Comparison of ENCODE assay signal across 8 cellular contexts in genomic region chr2:224025874-224026273, GRCh38. TPM values are rescaled to one million over a fixed set of nuclear protein-coding genes. Genes with fewer than 3 reads are reported as not detected.
DNase-seq lines count a peak whose midpoint lies in the region; ATAC-seq and TF ChIP-seq lines count a peak whose summit lies in the region.

No MANE protein-coding gene starts in this region.

- H3K27ac ChIP-seq in foreskin keratinocyte, result no peak overlapping the region

- peak overlapping the region; percentile 97 for H3K27ac Mint-ChIP-seq in activated naive CD8-positive, alpha-beta T cell treated with anti-CD3 and anti-CD28 coated beads for 36 hours

- no peak for TF ChIP-seq CTCF in foreskin keratinocyte (conservative IDR thresholded peaks at IDR 0.05)

- H3K4me1 Mint-ChIP-seq in activated naive CD8-positive, alpha-beta T cell treated with anti-CD3 and anti-CD28 coated beads for 36 hours, result peaks cover 74% of the 10 kb centered on the region

- peak overlapping the region; percentile 74 for H3K4me3 Mint-ChIP-seq in activated naive CD8-positive, alpha-beta T cell treated with anti-CD3 and anti-CD28 coated beads for 36 hours

- H3K27me3 Mint-ChIP-seq in activated naive CD8-positive, alpha-beta T cell treated with anti-CD3 and anti-CD28 coated beads for 36 hours, result no peaks in the 10 kb centered on the region

- ATAC-seq in GM18867 (IDR thresholded peaks at IDR 0.05; ENCODE audit: unreplicated experiment) (peak; percentile 86), HG02973 (IDR thresholded peaks at IDR 0.05; ENCODE audit: unreplicated experiment) (peak; percentile 95), foreskin keratinocyte (no peak)

- peaks cover 59% of the 10 kb centered on the region for H3K36me3 Mint-ChIP-seq in activated naive CD8-positive, alpha-beta T cell treated with anti-CD3 and anti-CD28 coated beads for 36 hours

- H3K27me3 ChIP-seq in foreskin keratinocyte, result no peaks in the 10 kb centered on the region

- H3K4me1 ChIP-seq in foreskin keratinocyte, result peaks cover 12% of the 10 kb centered on the region

- peaks cover 23% of the 10 kb centered on the region for H3K9me3 Mint-ChIP-seq in activated naive CD8-positive, alpha-beta T cell treated with anti-CD3 and anti-CD28 coated beads for 36 hours

- DNase-seq in SKM-1 (lab: John Stamatoyannopoulos, UW; ENCODE audit: unreplicated experiment) (peak; percentile 95), HuH-7 (ENCODE audit: low spot score) (no peak), foreskin keratinocyte (no peak), mucosa of gallbladder (ENCODE audit: low spot score) (no peak)
- DNase-seq in activated naive CD8-positive, alpha-beta T cell treated with anti-CD3 and anti-CD28 coated beads for 36 hours, result peak; percentile 72
- DNase-seq in stimulated activated CD8-positive, alpha-beta memory T cell treated with anti-CD3 and anti-CD28 coated beads, Interleukin-4, amount 100 ng/mL, for 4 hours (ENCODE audit: low read depth in 2 of 2, low spot score in 1 of 2), result peak; percentile 35 to 40

RNA-seq across cellular contexts. Expression of gene SERPINE2, which starts 13.2 kb away (rescaled TPM):
- total RNA-seq in activated naive CD8-positive, alpha-beta T cell treated with anti-CD3 and anti-CD28 coated beads for 36 hours, result 10 to 100 TPM; 33.1 to 33.7 TPM
- 305 and 634 TPM in 2 replicates for total RNA-seq in foreskin keratinocyte
- 244 and 452 TPM in 2 replicates for polyA plus RNA-seq in foreskin keratinocyte
- total RNA-seq in mucosa of gallbladder, result 32.5 TPM

Comparison
In these comparisons a context has a peak if more than half of its experiments do, and no peak if none do; other contexts are left out.
1. DNase-seq: peak in SKM-1 (single experiment), activated naive CD8-positive, alpha-beta T cell treated with anti-CD3 and anti-CD28 coated beads for 36 hours (single experiment) and stimulated activated CD8-positive, alpha-beta memory T cell treated with anti-CD3 and anti-CD28 coated beads, Interleukin-4, amount 100 ng/mL, for 4 hours (2 of 2); none in HuH-7 (single experiment), foreskin keratinocyte (0 of 2) and mucosa of gallbladder (single experiment).